Comparison of ENCODE assay signal across 11 cellular contexts in genomic region chr5:68267044-68267443, GRCh38. TPM values are rescaled to one million over a fixed set of nuclear protein-coding genes. Genes with fewer than 3 reads are reported as not detected.
DNase-seq lines count a peak whose midpoint lies in the region; ATAC-seq and TF ChIP-seq lines count a peak whose summit lies in the region.
"Had no signal": no experiment of that assay in that cellular context is flagged by ENCODE, and none has a peak within 500 bp of the region (broad histone marks: within the 10 kb centered on the region; RNA-seq: fewer than 3 reads in every experiment).

No MANE protein-coding gene starts in this region.

- peak overlapping the region; percentile 53; the same call in 1 of the 2 replicates for H3K27ac Mint-ChIP-seq in HFFc6
- peak overlapping the region; percentile 49 for H3K27ac Mint-ChIP-seq in activated T-helper 2 cell treated with anti-CD3 and anti-CD28 coated beads, Interferon-gamma antibody, Interleukin-2, Interleukin-4, amounts not matched to agents 10 μg/mL and 5 μg/mL and 100 μg/mL, durations not matched to agents 14 hours and 24 hours and 36 hours
- H3K27ac Mint-ChIP-seq: type B pancreatic cell had no signal

- H3K9me3 ChIP-seq in right lobe of liver, result no peaks in the 10 kb centered on the region
- H3K9me3 ChIP-seq in stomach smooth muscle (ENCODE audit: control insufficient read depth in 2 of 2, low read length in 2 of 2), result no peaks in the 10 kb centered on the region
- H3K9me3 ChIP-seq: pancreas had no signal

- H3K27me3 ChIP-seq in right lobe of liver, result no peaks in the 10 kb centered on the region
- H3K27me3 ChIP-seq in stomach smooth muscle (ENCODE audit: control insufficient read depth in 1 of 2, insufficient read depth in 2 of 2, low read length in 2 of 2), result no peaks in the 10 kb centered on the region
- H3K27me3 ChIP-seq in brain microvascular endothelial cell (replicated peaks), result no peaks in the 10 kb centered on the region
- H3K27me3 ChIP-seq: pancreas had no signal

- no peak for ATAC-seq in right lobe of liver
- ATAC-seq: pancreas had no signal

- no peaks in the 10 kb centered on the region for H3K36me3 Mint-ChIP-seq in HFFc6 (ENCODE audit: low read depth)
- H3K36me3 Mint-ChIP-seq in activated T-helper 2 cell treated with anti-CD3 and anti-CD28 coated beads, Interferon-gamma antibody, Interleukin-2, Interleukin-4, amounts not matched to agents 10 μg/mL and 5 μg/mL and 100 μg/mL, durations not matched to agents 14 hours and 24 hours and 36 hours (ENCODE audit: low read depth), result no peaks in the 10 kb centered on the region

- no peaks in the 10 kb centered on the region for H3K36me3 ChIP-seq in right lobe of liver
- H3K36me3 ChIP-seq in stomach smooth muscle (ENCODE audit: control insufficient read depth in 2 of 2, insufficient read depth in 2 of 2, low read length in 2 of 2), result no peaks in the 10 kb centered on the region
- H3K36me3 ChIP-seq in brain microvascular endothelial cell (replicated peaks), result no peaks in the 10 kb centered on the region
- H3K36me3 ChIP-seq: pancreas had no signal

- H3K27me3 Mint-ChIP-seq in HFFc6 (ENCODE audit: insufficient read depth), result no peaks in the 10 kb centered on the region
- H3K27me3 Mint-ChIP-seq in activated T-helper 2 cell treated with anti-CD3 and anti-CD28 coated beads, Interferon-gamma antibody, Interleukin-2, Interleukin-4, amounts not matched to agents 10 μg/mL and 5 μg/mL and 100 μg/mL, durations not matched to agents 14 hours and 24 hours and 36 hours (ENCODE audit: low read depth), result no peaks in the 10 kb centered on the region

- H3K4me1 ChIP-seq in right lobe of liver, result peaks cover 0 to 86% (median 44%) of the 10 kb centered on the region in 4 donors
- peaks cover 45% of the 10 kb centered on the region for H3K4me1 ChIP-seq in stomach smooth muscle (ENCODE audit: control insufficient read depth, insufficient read depth, low read length)

- no peak overlapping the region for H3K4me3 ChIP-seq in right lobe of liver
- peak overlapping the region; percentile 1 to 17 for H3K4me3 ChIP-seq in stomach smooth muscle (ENCODE audit: low read length in 2 of 2)
- H3K4me3 ChIP-seq in brain microvascular endothelial cell (ENCODE audit: low read depth, low read length), result no peak overlapping the region
- H3K4me3 ChIP-seq: pancreas had no signal

- TF ChIP-seq POLR2A in right lobe of liver (IDR thresholded peaks at IDR 0.05), result no peak

- TF ChIP-seq CTCF in HFFc6 (IDR thresholded peaks at IDR 0.05) (no peak), right lobe of liver (IDR thresholded peaks at IDR 0.05) (no peak), brain microvascular endothelial cell (IDR thresholded peaks at IDR 0.05; ENCODE audit: low read depth, low read length, missing control alignments) (no peak)

- DNase-seq in HFFc6 (no peak), right lobe of liver (no peak), kidney glomerular epithelial cell (lab: John Stamatoyannopoulos, UW) (no peak), brain microvascular endothelial cell (no peak), GDM1 (lab: John Stamatoyannopoulos, UW) (no peak)
- no peak for DNase-seq in activated T-helper 2 cell treated with anti-CD3 and anti-CD28 coated beads, Interferon-gamma antibody, Interleukin-2, Interleukin-4, amounts not matched to agents 10 μg/mL and 5 μg/mL and 100 μg/mL, durations not matched to agents 14 hours and 24 hours and 36 hours (ENCODE audit: low spot score)
- DNase-seq: activated CD4-positive, alpha-beta T cell treated with anti-CD3 and anti-CD28 coated beads, Interleukin-2, amount 50 U/mL, for 48 hours; pancreas; SW 1271 had no signal

- peak overlapping the region in 1 of 2 donors; percentile 36 for H3K9ac ChIP-seq in stomach smooth muscle (ENCODE audit: low read length in 2 of 2)

- no peaks in the 10 kb centered on the region for H3K9me3 Mint-ChIP-seq in HFFc6
- no peaks in the 10 kb centered on the region for H3K9me3 Mint-ChIP-seq in activated T-helper 2 cell treated with anti-CD3 and anti-CD28 coated beads, Interferon-gamma antibody, Interleukin-2, Interleukin-4, amounts not matched to agents 10 μg/mL and 5 μg/mL and 100 μg/mL, durations not matched to agents 14 hours and 24 hours and 36 hours
- H3K9me3 Mint-ChIP-seq: type B pancreatic cell had no signal

- H3K27ac ChIP-seq in right lobe of liver (peak overlapping the region; percentile 5 to 49 (median 29)), stomach smooth muscle (ENCODE audit: low read length) (peak overlapping the region; percentile 74), brain microvascular endothelial cell (no peak overlapping the region)

- in situ Hi-C loops in brain microvascular endothelial cell (cut with HindIII; ENCODE audit: low pct_ligation_motif_present, low sequenced_read_pairs), result loop anchor here (25.0 kb wide), 1 partner anchor 1005 kb away; no protein-coding TSS in a partner anchor

- peaks cover 85% of the 10 kb centered on the region for H3K4me1 Mint-ChIP-seq in HFFc6 (ENCODE audit: low read depth)
- peaks cover 77% of the 10 kb centered on the region for H3K4me1 Mint-ChIP-seq in activated T-helper 2 cell treated with anti-CD3 and anti-CD28 coated beads, Interferon-gamma antibody, Interleukin-2, Interleukin-4, amounts not matched to agents 10 μg/mL and 5 μg/mL and 100 μg/mL, durations not matched to agents 14 hours and 24 hours and 36 hours (ENCODE audit: low read depth)

- WGBS in right lobe of liver (ENCODE audit: insufficient coverage, low coverage, low lambda C conversion rate, missing lambda C conversion rate), result 9% methylated on average over 3 of the region's 3 CpGs

- H3K4me3 Mint-ChIP-seq in HFFc6, result peak overlapping the region; percentile 35; the same call in 1 of the 2 replicates
- H3K4me3 Mint-ChIP-seq in activated T-helper 2 cell treated with anti-CD3 and anti-CD28 coated beads, Interferon-gamma antibody, Interleukin-2, Interleukin-4, amounts not matched to agents 10 μg/mL and 5 μg/mL and 100 μg/mL, durations not matched to agents 14 hours and 24 hours and 36 hours (ENCODE audit: low read depth), result no peak overlapping the region
- H3K4me3 Mint-ChIP-seq: type B pancreatic cell had no signal

- intact Hi-C loops in activated T-helper 2 cell treated with anti-CD3 and anti-CD28 coated beads, Interferon-gamma antibody, Interleukin-2, Interleukin-4, amounts not matched to agents 10 μg/mL and 5 μg/mL and 100 μg/mL, durations not matched to agents 14 hours and 24 hours and 36 hours (cut with micrococcal nuclease), result loop anchor here (10.0 kb wide), 1 partner anchor 752 kb away; no protein-coding TSS in a partner anchor
- intact Hi-C loops in right lobe of liver (cut with DNase I), result no loop called here

RNA-seq across cellular contexts. Expression of gene PIK3R1, which starts 51.5 kb away (rescaled TPM):
- 10 to 100 TPM; 19.6 to 26.4 (median 22.4) TPM for total RNA-seq in HFFc6 (2021; fragmentation: NEBNext Ultra II Directional; extraction: Animal tissue kit (Norgen Biotek cat#: 25700))
- 58.8 and 60.0 TPM in 2 replicates for total RNA-seq in activated T-helper 2 cell treated with anti-CD3 and anti-CD28 coated beads, Interferon-gamma antibody, Interleukin-2, Interleukin-4, amounts not matched to agents 10 μg/mL and 5 μg/mL and 100 μg/mL, durations not matched to agents 14 hours and 24 hours and 36 hours
- total RNA-seq in right lobe of liver, result 100 to 1,000 TPM in 2 of 6 experiments, 10 to 100 TPM in 4; 36.3 to 173 (median 72.8) TPM

Comparison
In these comparisons a context has a peak if more than half of its experiments do, and no peak if none do; other contexts are left out.
1. H3K4me3 ChIP-seq: peak in stomach smooth muscle (2 of 2); none in right lobe of liver (0 of 3) and brain microvascular endothelial cell (single experiment).